20 cellular contexts compared by ENCODE assay signal in genomic region chr12:115210533-115211252, GRCh38.
A peak's percentile ranks its signal among the peaks of the same experiment; 100 is the strongest.
DNase-seq lines count a peak whose midpoint lies in the region; ATAC-seq, FAIRE-seq and TF ChIP-seq lines count a peak whose summit lies in the region.
"Had no signal": no experiment of that assay in that cellular context is flagged by ENCODE, and none has a peak within 500 bp of the region (broad histone marks: within the 10 kb centered on the region; RNA-seq: fewer than 3 reads in every experiment).

No MANE protein-coding gene starts in this region.

- H3K27ac Mint-ChIP-seq in endodermal cell = no peak overlapping the region
- no peak overlapping the region for H3K27ac Mint-ChIP-seq in neural progenitor cell
- H3K27ac Mint-ChIP-seq in activated naive CD8-positive, alpha-beta T cell treated with anti-CD3 and anti-CD28 coated beads, Interleukin-2, amount 50 U/mL, for 24 hours = no peak overlapping the region
- H3K27ac Mint-ChIP-seq: CD4-positive, alpha-beta T cell had no signal

- peaks cover 25% of the 10 kb centered on the region for H3K4me1 Mint-ChIP-seq in endodermal cell
- H3K4me1 Mint-ChIP-seq in neural progenitor cell = peaks cover 19% of the 10 kb centered on the region
- no peaks in the 10 kb centered on the region for H3K4me1 Mint-ChIP-seq in activated naive CD8-positive, alpha-beta T cell treated with anti-CD3 and anti-CD28 coated beads, Interleukin-2, amount 50 U/mL, for 24 hours

- H2AFZ ChIP-seq in neural progenitor cell (replicated peaks) = peak overlapping the region; percentile 22
- H2AFZ ChIP-seq: PC-9 had no signal

- H3K4me1 ChIP-seq in endodermal cell (ENCODE audit: control insufficient read depth, insufficient read depth, low read length) (peaks cover 6% of the 10 kb centered on the region), neural progenitor cell (peaks cover 22% of the 10 kb centered on the region), testis (peaks cover 7% of the 10 kb centered on the region)

- H3K27ac ChIP-seq in endodermal cell (ENCODE audit: low read depth, low read length) (no peak overlapping the region), neural progenitor cell (no peak overlapping the region), testis (no peak overlapping the region)
- H3K27ac ChIP-seq: PC-9, SJCRH30 had no signal

- H3K4me2 ChIP-seq in neural progenitor cell = no peak overlapping the region
- H3K4me2 ChIP-seq: PC-9 had no signal

- H3F3A ChIP-seq in neural progenitor cell (ENCODE audit: low read depth) = peaks cover 5% of the 10 kb centered on the region

- H3K9ac ChIP-seq in endodermal cell (ENCODE audit: extremely low read depth, low read length, poor library complexity, severe bottlenecking) = no peak overlapping the region
- H3K9ac ChIP-seq in neural progenitor cell = no peak overlapping the region

- 86 to 89% methylated on average over 1 to 3 of the region's 3 CpGs for WGBS in endodermal cell (ENCODE audit: insufficient coverage in 1 of 2, insufficient read length in 1 of 2), 2 experiments
- WGBS in testis, 2 donors = 57 to 64% methylated on average over 3 of the region's 3 CpGs

- intact Hi-C loops in testis (cut with DNase I; ENCODE audit: low total_unique reads) = no loop called here

- DNase-seq in G401 (ENCODE audit: low spot score) = peak; percentile 11
- peak; percentile 37 for DNase-seq in endodermal cell
- no peak for DNase-seq in neural progenitor cell (ENCODE audit: low spot score)
- peak; percentile 40 for DNase-seq in testis
- DNase-seq in urothelium cell line (ENCODE audit: low spot score) = no peak
- no peak for DNase-seq in activated naive CD8-positive, alpha-beta T cell treated with anti-CD3 and anti-CD28 coated beads, Interleukin-2, amount 50 U/mL, for 24 hours
- DNase-seq: CD4-positive, alpha-beta T cell; COR-L47; DMS 273 treated with DMSO at 0.1 percent for 48 hours; DMS79 treated with DMSO at 0.1 percent for 48 hours; MG63; NCI-H1417; NCI-H1694 treated with DMSO at 0.1 percent for 48 hours; NCI-H2081 treated with DMSO at 0.1 percent for 48 hours; NCI-H446 treated with DMSO at 0.1 percent for 48 hours; NCI-H69; PC-9; SJCRH30 had no signal

- TF ChIP-seq CTCF in endodermal cell (conservative IDR thresholded peaks at IDR 0.05) (no peak), neural progenitor cell (IDR thresholded peaks at IDR 0.05) (no peak), testis (IDR thresholded peaks at IDR 0.05) (no peak)

- H3K27me3 Mint-ChIP-seq in endodermal cell (ENCODE audit: insufficient read depth) (peaks cover 46% of the 10 kb centered on the region), neural progenitor cell (ENCODE audit: insufficient read depth, low read depth) (peaks cover 11% of the 10 kb centered on the region)
- peaks cover 2% of the 10 kb centered on the region for H3K27me3 Mint-ChIP-seq in activated naive CD8-positive, alpha-beta T cell treated with anti-CD3 and anti-CD28 coated beads, Interleukin-2, amount 50 U/mL, for 24 hours
- H3K27me3 Mint-ChIP-seq: CD4-positive, alpha-beta T cell had no signal

- no peak for TF ChIP-seq POLR2A in testis (IDR thresholded peaks at IDR 0.05)

- H3K4me3 ChIP-seq in endodermal cell (ENCODE audit: low read length) = no peak overlapping the region
- no peak overlapping the region for H3K4me3 ChIP-seq in neural progenitor cell
- no peak overlapping the region for H3K4me3 ChIP-seq in testis
- H3K4me3 ChIP-seq: GM12878, MG63, PC-9, SJCRH30 had no signal

- H3K36me3 ChIP-seq in endodermal cell (ENCODE audit: control insufficient read depth, insufficient read depth, low read length) (no peaks in the 10 kb centered on the region), neural progenitor cell (no peaks in the 10 kb centered on the region), testis (ENCODE audit: low read depth, missing control alignments) (no peaks in the 10 kb centered on the region)
- H3K36me3 ChIP-seq: MG63, SJCRH30 had no signal

- FAIRE-seq in urothelium cell line (lab: Jason Lieb, UNC) = no peak
- FAIRE-seq: GM12878 had no signal

- H3K4me3 Mint-ChIP-seq in endodermal cell (no peak overlapping the region), neural progenitor cell (no peak overlapping the region)
- no peak overlapping the region for H3K4me3 Mint-ChIP-seq in activated naive CD8-positive, alpha-beta T cell treated with anti-CD3 and anti-CD28 coated beads, Interleukin-2, amount 50 U/mL, for 24 hours
- H3K4me3 Mint-ChIP-seq: CD4-positive, alpha-beta T cell had no signal

- H3K9me3 Mint-ChIP-seq in endodermal cell (no peaks in the 10 kb centered on the region), neural progenitor cell (no peaks in the 10 kb centered on the region)
- H3K9me3 Mint-ChIP-seq in activated naive CD8-positive, alpha-beta T cell treated with anti-CD3 and anti-CD28 coated beads, Interleukin-2, amount 50 U/mL, for 24 hours = peaks cover 5% of the 10 kb centered on the region
- H3K9me3 Mint-ChIP-seq: CD4-positive, alpha-beta T cell had no signal

- in situ Hi-C loops in G401 (cut with HindIII; ENCODE audit: low sequenced_read_pairs) = no loop called here

- H3K79me2 ChIP-seq in neural progenitor cell (ENCODE audit: low read depth) = no peaks in the 10 kb centered on the region

- peaks cover 23% of the 10 kb centered on the region for H3K27me3 ChIP-seq in endodermal cell (ENCODE audit: control insufficient read depth, insufficient read depth, low read length, poor library complexity, severe bottlenecking)
- no peaks in the 10 kb centered on the region for H3K27me3 ChIP-seq in neural progenitor cell
- no peaks in the 10 kb centered on the region for H3K27me3 ChIP-seq in testis
- H3K27me3 ChIP-seq: MG63, SJCRH30 had no signal

- H3K36me3 Mint-ChIP-seq in endodermal cell (ENCODE audit: low read depth) = no peaks in the 10 kb centered on the region
- no peaks in the 10 kb centered on the region for H3K36me3 Mint-ChIP-seq in neural progenitor cell
- no peaks in the 10 kb centered on the region for H3K36me3 Mint-ChIP-seq in activated naive CD8-positive, alpha-beta T cell treated with anti-CD3 and anti-CD28 coated beads, Interleukin-2, amount 50 U/mL, for 24 hours (ENCODE audit: low read depth)

- H3K9me3 ChIP-seq in endodermal cell (ENCODE audit: control insufficient read depth, low read length) = peaks cover 9% of the 10 kb centered on the region
- H3K9me3 ChIP-seq in neural progenitor cell (ENCODE audit: low read depth) = no peaks in the 10 kb centered on the region
- no peaks in the 10 kb centered on the region for H3K9me3 ChIP-seq in testis
- H3K9me3 ChIP-seq: MG63 had no signal

- no peak for ATAC-seq in activated naive CD8-positive, alpha-beta T cell treated with anti-CD3 and anti-CD28 coated beads, Interleukin-2, amount 50 U/mL, for 24 hours
- ATAC-seq in HG02571 (IDR thresholded peaks at IDR 0.05; ENCODE audit: unreplicated experiment) = no peak
- ATAC-seq: GM12878 had no signal

- H4K20me1 ChIP-seq in neural progenitor cell (ENCODE audit: low read depth) = no peaks in the 10 kb centered on the region

Comparison
In these comparisons a context has a peak if more than half of its experiments do, and no peak if none do; other contexts are left out.
1. DNase-seq: peak in G401 (single experiment), endodermal cell (single experiment) and testis (single experiment); none in neural progenitor cell (single experiment), urothelium cell line (single experiment) and activated naive CD8-positive, alpha-beta T cell treated with anti-CD3 and anti-CD28 coated beads, Interleukin-2, amount 50 U/mL, for 24 hours (single experiment).